In the genomic region with DNA sequence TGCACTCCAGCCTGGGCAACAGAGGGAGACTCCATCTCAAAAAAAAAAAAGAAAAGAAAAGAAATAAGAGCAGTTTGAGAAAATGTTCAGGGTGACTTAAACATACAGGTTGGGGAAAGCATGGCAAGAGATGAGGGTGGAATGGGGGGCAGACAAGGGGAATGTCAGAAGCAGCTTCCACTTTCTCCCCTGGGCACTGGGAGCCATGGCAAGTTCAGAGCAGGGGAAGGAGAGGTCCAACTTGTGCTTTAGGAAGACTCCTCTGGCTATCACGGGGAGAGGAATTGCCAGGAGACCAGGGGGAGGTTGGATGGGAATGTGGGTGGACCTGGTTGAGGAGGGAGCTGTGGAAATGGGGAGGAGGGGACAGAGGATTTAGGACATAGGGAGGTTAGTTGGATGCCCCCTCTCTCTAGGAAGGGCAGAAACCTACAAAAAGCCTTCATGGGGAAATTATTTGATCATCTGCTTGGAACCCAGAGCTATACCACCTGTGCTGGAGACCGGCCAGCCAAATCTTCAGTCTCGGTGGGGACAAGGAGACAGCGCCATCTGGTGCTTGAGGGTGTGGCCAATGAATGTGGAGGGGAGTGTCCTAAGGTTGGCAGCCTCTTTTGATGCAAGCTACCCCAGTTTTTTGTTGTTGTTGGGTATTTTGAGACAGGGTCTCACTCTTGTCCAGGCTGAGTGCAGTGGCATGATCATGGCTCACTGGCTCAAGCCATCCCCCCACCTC, we compare ENCODE assay signal across 8 cellular contexts. TPM values are rescaled to one million over a fixed set of nuclear protein-coding genes. Genes with fewer than 3 reads are reported as not detected.
A peak's percentile ranks its signal among the peaks of the same experiment; 100 is the strongest.
DNase-seq lines count a peak whose midpoint lies in the region; ATAC-seq, FAIRE-seq and TF ChIP-seq lines count a peak whose summit lies in the region.

No MANE protein-coding gene starts in this region.

- TF ChIP-seq CTCF in AG04450 (IDR thresholded peaks at IDR 0.05; ENCODE audit: low read depth, low read length) (peak; percentile 46), epithelial cell of esophagus (IDR thresholded peaks at IDR 0.05; ENCODE audit: insufficient read depth, low read depth, low read length, missing control alignments) (peak; percentile 56), pancreas (IDR thresholded peaks at IDR 0.05) (peak in 1 of 4 donors; percentile 20)

- CTCF ChIA-PET in AG04450 (lab: Charles Lee) = interaction anchor here (0.9 to 1.8 kb wide), 5 partner anchors 50 to 260 kb away, joined by 3 to 8 read pairs (median 4); no protein-coding TSS in a partner anchor
- CTCF ChIA-PET in activated CD4-positive, alpha-beta memory T cell treated with anti-CD3 and anti-CD28 coated beads for 36 hours (lab: Charles Lee) = interaction anchor here (0.6 to 3.5 kb wide), 40 partner anchors 9 to 316 kb away, joined by 3 to 32 read pairs (median 5); a partner anchor contains a TSS

- H3K27me3 ChIP-seq in AG04450 (ENCODE audit: control insufficient read depth, insufficient read depth, low read length) = no peaks in the 10 kb centered on the region
- no peaks in the 10 kb centered on the region for H3K27me3 ChIP-seq in pancreas

- no peak overlapping the region for H3K4me3 Mint-ChIP-seq in activated CD4-positive, alpha-beta memory T cell treated with anti-CD3 and anti-CD28 coated beads for 36 hours

- intact Hi-C loops in activated CD4-positive, alpha-beta memory T cell treated with anti-CD3 and anti-CD28 coated beads for 36 hours (cut with micrococcal nuclease) = no loop called here
- intact Hi-C loops in pancreas (cut with DNase I) = loop anchor here in 2 of 3 donors (10.0 kb wide), 2 partner anchors 81 to 241 kb away; no protein-coding TSS in a partner anchor

- POLR2A ChIA-PET in AG04450 (lab: Yijun Ruan, JAX) = interaction anchor here (0.7 to 1.0 kb wide), 2 partner anchors 31 to 34 kb away, joined by 3 to 4 read pairs; no protein-coding TSS in a partner anchor
- POLR2A ChIA-PET in activated CD4-positive, alpha-beta memory T cell treated with anti-CD3 and anti-CD28 coated beads for 36 hours (lab: Charles Lee) = interaction anchor here (0.5 to 1.1 kb wide), 2 partner anchors 33 to 80 kb away, joined by 3 to 4 read pairs; no protein-coding TSS in a partner anchor

- no peak for DNase-seq in AG04450 (ENCODE audit: low read depth, low spot score)
- DNase-seq in GM19238 (ENCODE audit: insufficient read length, low spot score) = peak; percentile 64
- peak; percentile 76 for DNase-seq in NCI-H748 (lab: John Stamatoyannopoulos, UW; ENCODE audit: unreplicated experiment)
- DNase-seq in activated CD4-positive, alpha-beta memory T cell treated with anti-CD3 and anti-CD28 coated beads for 36 hours = peak; percentile 83
- DNase-seq in epithelial cell of esophagus (ENCODE audit: low read depth) = peak; percentile 59
- DNase-seq in pancreas = peak; percentile 54 to 79 (median 72)
- no peak for DNase-seq in SKM-1 treated with dmso at 0.1 percent for 144 hours (lab: John Stamatoyannopoulos, UW; ENCODE audit: unreplicated experiment)

- no peaks in the 10 kb centered on the region for H3K36me3 ChIP-seq in pancreas

- peaks cover under 1% of the 10 kb centered on the region for H3K4me1 Mint-ChIP-seq in activated CD4-positive, alpha-beta memory T cell treated with anti-CD3 and anti-CD28 coated beads for 36 hours (ENCODE audit: low read depth)

- H3K9me3 ChIP-seq in AG04450 (ENCODE audit: control insufficient read depth, insufficient read depth, low read length) (no peaks in the 10 kb centered on the region; the same call in 1 of the 2 replicates), pancreas (no peaks in the 10 kb centered on the region)

- no peak for FAIRE-seq in pancreas (lab: Jason Lieb, UNC)

- no peaks in the 10 kb centered on the region for H3K4me1 ChIP-seq in pancreas

- WGBS in pancreas, 2 donors = 20 to 23% methylated on average over 4 of the region's 4 CpGs

- H3K36me3 Mint-ChIP-seq in activated CD4-positive, alpha-beta memory T cell treated with anti-CD3 and anti-CD28 coated beads for 36 hours = peaks cover 10% of the 10 kb centered on the region

- no peak overlapping the region for H3K27ac Mint-ChIP-seq in activated CD4-positive, alpha-beta memory T cell treated with anti-CD3 and anti-CD28 coated beads for 36 hours

- H3K9me3 Mint-ChIP-seq in activated CD4-positive, alpha-beta memory T cell treated with anti-CD3 and anti-CD28 coated beads for 36 hours = no peaks in the 10 kb centered on the region

- peak; percentile 36 to 76 (median 74) for ATAC-seq in pancreas
- no peak for ATAC-seq in GM21367 (IDR thresholded peaks at IDR 0.05; ENCODE audit: unreplicated experiment)

- no peak overlapping the region for H3K27ac ChIP-seq in AG04450 (ENCODE audit: low read depth, low read length)
- H3K27ac ChIP-seq in pancreas = no peak overlapping the region

- H3K4me3 ChIP-seq in AG04450 (ENCODE audit: low read depth, low read length) (no peak overlapping the region), epithelial cell of esophagus (ENCODE audit: low read length) (no peak overlapping the region), pancreas (no peak overlapping the region)

- no peaks in the 10 kb centered on the region for H3K27me3 Mint-ChIP-seq in activated CD4-positive, alpha-beta memory T cell treated with anti-CD3 and anti-CD28 coated beads for 36 hours

RNA-seq across cellular contexts. Expression of a gene that starts 7.3 kb away (rescaled TPM):
- 48.1 and 59.3 TPM in 2 replicates for polyA plus RNA-seq in AG04450 (2011; rRNA removed)
- 41.8 and 59.4 TPM in 2 replicates for polyA minus RNA-seq in AG04450 (2011; rRNA and poly(A)+ RNA removed)
- total RNA-seq in activated CD4-positive, alpha-beta memory T cell treated with anti-CD3 and anti-CD28 coated beads for 36 hours = 10 to 100 TPM; 52.6 to 59.3 TPM
- 10 to 100 TPM; 26.4 to 43.5 (median 32.6) TPM for total RNA-seq in pancreas
- polyA plus RNA-seq in pancreas = 10 to 100 TPM; 43.4 to 48.0 TPM

RNA-seq across cellular contexts. Expression of a gene that starts 7.7 kb away (rescaled TPM):
- polyA plus RNA-seq in AG04450 (2011; rRNA removed) = 12.1 and 12.6 TPM in 2 replicates
- polyA minus RNA-seq in AG04450 (2011; rRNA and poly(A)+ RNA removed) = 6.4 and 10.8 TPM in 2 replicates
- total RNA-seq in activated CD4-positive, alpha-beta memory T cell treated with anti-CD3 and anti-CD28 coated beads for 36 hours = 10 to 100 TPM; 11.4 to 12.3 TPM
- total RNA-seq in pancreas = 1 to 10 TPM; 5.0 to 9.4 (median 6.5) TPM
- 10 to 100 TPM; 16.6 to 17.4 TPM for polyA plus RNA-seq in pancreas

RNA-seq across cellular contexts. Expression of a gene that starts 34.8 kb away (rescaled TPM):
- polyA plus RNA-seq in AG04450 (2011; rRNA removed) (314 and 342 TPM in 2 replicates), pancreas (10 to 100 TPM in 1 of 2 donors, 1 to 10 TPM in 1; 8.6 to 13.9 TPM)
- polyA minus RNA-seq in AG04450 (2011; rRNA and poly(A)+ RNA removed) = 284 and 361 TPM in 2 replicates
- 100 to 1,000 TPM; 202 to 205 TPM for total RNA-seq in activated CD4-positive, alpha-beta memory T cell treated with anti-CD3 and anti-CD28 coated beads for 36 hours
- 100 to 1,000 TPM in 1 of 6 donors, 10 to 100 TPM in 4, 1 to 10 TPM in 1; 9.6 to 148 (median 15.9) TPM for total RNA-seq in pancreas

RNA-seq across cellular contexts. Expression of a gene that starts 36.7 kb away (rescaled TPM):
- polyA plus RNA-seq in AG04450 (2011; rRNA removed) (6.7 and 10.3 TPM in 2 replicates), pancreas (10 to 100 TPM; 61.1 to 90.3 TPM)
- polyA minus RNA-seq in AG04450 (2011; rRNA and poly(A)+ RNA removed) = 15.2 and 18.8 TPM in 2 replicates
- 10 to 100 TPM; 78.8 to 84.4 TPM for total RNA-seq in activated CD4-positive, alpha-beta memory T cell treated with anti-CD3 and anti-CD28 coated beads for 36 hours
- total RNA-seq in pancreas = 10 to 100 TPM; 13.8 to 33.5 (median 20.4) TPM

Comparison
In these comparisons a context has a peak if more than half of its experiments do, and no peak if none do; other contexts are left out.
1. DNase-seq: peak in GM19238 (single experiment), NCI-H748 (single experiment), activated CD4-positive, alpha-beta memory T cell treated with anti-CD3 and anti-CD28 coated beads for 36 hours (single experiment), epithelial cell of esophagus (single experiment) and pancreas (6 of 6); none in AG04450 (single experiment) and SKM-1 treated with dmso at 0.1 percent for 144 hours (single experiment).